3 cellular contexts compared by ENCODE assay signal in genomic region chr7:22450013-22450412, GRCh38. TPM values are rescaled to one million over a fixed set of nuclear protein-coding genes. Genes with fewer than 3 reads are reported as not detected.
"Had no signal": no experiment of that assay in that cellular context is flagged by ENCODE, and none has a peak within 500 bp of the region (broad histone marks: within the 10 kb centered on the region; RNA-seq: fewer than 3 reads in every experiment).

No MANE protein-coding gene starts in this region.

RNA-seq across cellular contexts. Expression of gene STEAP1B, which starts 50.0 kb away (rescaled TPM):
- total RNA-seq: Peyer's patch, Right ventricle myocardium inferior, SJCRH30 had no signal
